Comparison of ENCODE assay signal across 28 cellular contexts in the genomic region with DNA sequence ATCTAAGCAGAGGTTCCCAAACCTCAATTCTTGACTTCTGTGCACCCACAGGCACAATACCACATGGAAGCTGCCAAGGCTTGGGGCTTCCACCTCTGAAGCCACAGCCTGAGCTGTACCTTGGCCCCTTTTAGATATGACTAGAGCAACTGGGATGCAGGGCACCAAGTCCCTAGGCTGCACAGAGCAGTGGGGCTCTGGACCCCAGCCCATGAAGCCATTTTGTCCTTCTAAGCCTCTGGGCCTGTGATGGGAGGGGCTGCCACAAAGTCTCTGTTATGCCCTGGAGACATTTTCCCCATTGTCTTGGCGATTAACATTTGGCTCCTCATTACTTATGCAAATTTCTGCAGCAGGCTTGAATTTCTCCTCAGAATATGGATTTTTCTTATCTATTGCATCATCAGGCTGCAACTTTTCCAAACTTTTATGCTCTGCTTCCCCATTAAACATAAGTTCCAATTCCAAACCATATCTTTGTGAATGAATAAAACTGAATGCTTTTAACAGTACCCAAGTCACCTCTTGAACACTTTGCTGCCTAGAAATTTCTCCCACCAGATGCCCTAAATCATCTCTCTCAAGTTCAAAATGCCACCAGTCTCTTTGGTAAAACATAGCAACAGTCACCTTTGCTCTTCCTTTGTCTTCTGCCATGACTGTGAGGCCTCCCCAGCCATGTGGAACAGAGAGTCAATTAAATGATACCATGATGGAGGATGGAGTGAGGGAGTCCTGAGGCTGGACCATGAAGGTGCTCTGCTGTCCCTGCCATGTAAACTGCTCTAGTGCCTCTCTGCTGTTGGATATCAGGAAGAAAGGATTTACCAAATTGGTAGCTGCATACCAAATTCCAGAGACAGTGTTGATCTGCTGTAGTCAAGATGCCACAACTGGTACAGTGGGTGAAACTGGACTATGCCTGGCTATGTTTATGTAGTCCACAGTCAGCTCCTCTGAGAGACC. TPM values are rescaled to one million over a fixed set of nuclear protein-coding genes. Genes with fewer than 3 reads are reported as not detected.
A peak's percentile ranks its signal among the peaks of the same experiment; 100 is the strongest.
DNase-seq lines count a peak whose midpoint lies in the region; ATAC-seq, FAIRE-seq and TF ChIP-seq lines count a peak whose summit lies in the region.
"Had no signal": no experiment of that assay in that cellular context is flagged by ENCODE, and none has a peak within 500 bp of the region (broad histone marks: within the 10 kb centered on the region; RNA-seq: fewer than 3 reads in every experiment).

No MANE protein-coding gene starts in this region.

- TF ChIP-seq RAD21 in H1 (IDR thresholded peaks at IDR 0.05 in 1 of 2, conservative IDR thresholded peaks at IDR 0.05 in 1 of 2; ENCODE audit: low read depth in 2 of 2, low read length in 2 of 2) = no peak

- WGBS in H1 (ENCODE audit: extremely low coverage in 1 of 2, insufficient coverage in 1 of 2, insufficient read length in 1 of 2, insufficient replicate concordance in 2 of 2, low coverage in 1 of 2, low lambda C conversion rate in 2 of 2, missing lambda C conversion rate in 1 of 2), 2 experiments = 72% methylated on average over 1 of the region's 1 CpG; no CpG with 5 or more reads in 1 of the 2 experiments
- 81 to 92% (median 84%) methylated on average over 1 of the region's 1 CpG for WGBS in spleen, 5 donors

- no peaks in the 10 kb centered on the region for H3K27me3 ChIP-seq in H1 (replicated peaks in 1 of 4; ENCODE audit: control insufficient read depth in 3 of 4, extremely low read depth in 1 of 4, insufficient read depth in 3 of 4, low read length in 3 of 4)
- H3K27me3 ChIP-seq in spleen (replicated peaks in 1 of 7) = peaks cover 0 to 5% (median 0%) of the 10 kb centered on the region in 7 donors
- H3K27me3 ChIP-seq: neural progenitor cell, right lobe of liver had no signal

- H3K27ac Mint-ChIP-seq in activated CD4-positive, alpha-beta memory T cell treated with anti-CD3 and anti-CD28 coated beads for 36 hours = no peak overlapping the region
- no peak overlapping the region for H3K27ac Mint-ChIP-seq in activated T-helper 1 cell treated with anti-CD3 and anti-CD28 coated beads, Interleukin-12 subunit alpha, Interleukin-12 subunit beta, Interleukin-2, Interleukin-4 antibody, amounts not matched to agents 30 ng/mL and 10 ng/mL and 1 ng/mL, durations not matched to agents 14 hours and 24 hours and 36 hours
- H3K27ac Mint-ChIP-seq: brain, neural progenitor cell had no signal

- no peak overlapping the region for H4K91ac ChIP-seq in H1 (replicated peaks; ENCODE audit: insufficient read length, low read length)

- no peak overlapping the region for H2BK15ac ChIP-seq in H1 (ENCODE audit: low read length)

- no peak overlapping the region for H3K14ac ChIP-seq in H1 (ENCODE audit: insufficient read length)

- no peak overlapping the region for H2BK5ac ChIP-seq in H1 (ENCODE audit: low read depth, low read length)

- no peak for TF ChIP-seq EP300 in H1 (IDR thresholded peaks at IDR 0.05; ENCODE audit: borderline replicate concordance in 1 of 2, low read depth in 2 of 2, low read length in 2 of 2)

- H3K23me2 ChIP-seq in H1 (ENCODE audit: low read depth, low read length) = no peaks in the 10 kb centered on the region

- no peak overlapping the region for H2AK5ac ChIP-seq in H1 (ENCODE audit: low read depth, low read length)

- DNase-seq in activated CD8-positive, alpha-beta memory T cell treated with anti-CD3 and anti-CD28 coated beads for 24 hours = peak; percentile 42
- no peak for DNase-seq in activated CD8-positive, alpha-beta memory T cell treated with anti-CD3 and anti-CD28 coated beads, Interleukin-2, amount 50 U/mL, for 4 hours
- DNase-seq in activated CD4-positive, alpha-beta memory T cell treated with anti-CD3 and anti-CD28 coated beads for 36 hours = peak; percentile 3
- DNase-seq in H1 (ENCODE audit: low read depth in 1 of 2, low spot score in 2 of 2) = peak in 1 of 2 experiments; percentile 32
- DNase-seq in spleen = peak; percentile 19
- DNase-seq in activated T-helper 1 cell treated with anti-CD3 and anti-CD28 coated beads, Interleukin-12 subunit alpha, Interleukin-12 subunit beta, Interleukin-2, Interleukin-4 antibody, amounts not matched to agents 30 ng/mL and 10 ng/mL and 1 ng/mL, durations not matched to agents 14 hours and 24 hours and 36 hours (ENCODE audit: low spot score) = no peak
- no peak for DNase-seq in retina
- DNase-seq: activated CD4-positive, alpha-beta T cell treated with anti-CD3 and anti-CD28 coated beads for 4 hours; activated effector memory CD4-positive, alpha-beta T cell treated with Interleukin-2 at 50 U/mL for 16 hours; AML-193; CD4-positive, alpha-beta memory T cell; foreskin keratinocyte; Karpas-422; NCI-H1436 treated with DMSO at 0.1 percent for 48 hours; NCI-H2107; NCI-H748 treated with DMSO at 0.1 percent for 48 hours; SJCRH30; stimulated activated CD4-positive, alpha-beta T cell treated with anti-CD3 and anti-CD28 coated beads, Interleukin-15, amount 100 ng/mL, for 24 hours had no signal

- H3K56ac ChIP-seq in H1 (replicated peaks; ENCODE audit: insufficient read length, low read depth, low read length) = no peak overlapping the region

- no peak for FAIRE-seq in H1 (lab: Jason Lieb, UNC)
- FAIRE-seq: RCC 7860 had no signal

- no peaks in the 10 kb centered on the region for H3K4me1 Mint-ChIP-seq in activated CD4-positive, alpha-beta memory T cell treated with anti-CD3 and anti-CD28 coated beads for 36 hours (ENCODE audit: low read depth)
- H3K4me1 Mint-ChIP-seq in activated T-helper 1 cell treated with anti-CD3 and anti-CD28 coated beads, Interleukin-12 subunit alpha, Interleukin-12 subunit beta, Interleukin-2, Interleukin-4 antibody, amounts not matched to agents 30 ng/mL and 10 ng/mL and 1 ng/mL, durations not matched to agents 14 hours and 24 hours and 36 hours (ENCODE audit: low read depth) = no peaks in the 10 kb centered on the region
- H3K4me1 Mint-ChIP-seq: brain; neural progenitor cell; stimulated activated naive CD8-positive, alpha-beta T cell treated with anti-CD3 and anti-CD28 coated beads, Interleukin-15, amount 100 ng/mL, for 72 hours had no signal

- no peak for ATAC-seq in GM21786 (IDR thresholded peaks at IDR 0.05; ENCODE audit: unreplicated experiment)
- ATAC-seq: foreskin keratinocyte; stimulated activated naive CD8-positive, alpha-beta T cell treated with anti-CD3 and anti-CD28 coated beads, Interleukin-15, amount 100 ng/mL, for 72 hours had no signal

- H3K36me3 Mint-ChIP-seq in activated CD4-positive, alpha-beta memory T cell treated with anti-CD3 and anti-CD28 coated beads for 36 hours = peaks cover 10% of the 10 kb centered on the region
- peaks cover 12% of the 10 kb centered on the region for H3K36me3 Mint-ChIP-seq in activated T-helper 1 cell treated with anti-CD3 and anti-CD28 coated beads, Interleukin-12 subunit alpha, Interleukin-12 subunit beta, Interleukin-2, Interleukin-4 antibody, amounts not matched to agents 30 ng/mL and 10 ng/mL and 1 ng/mL, durations not matched to agents 14 hours and 24 hours and 36 hours (ENCODE audit: low read depth)

- H4K5ac ChIP-seq in H1 (ENCODE audit: insufficient read length, low read depth, low read length) = no peak overlapping the region

- TF ChIP-seq CTCF in H1 (IDR thresholded peaks at IDR 0.05; ENCODE audit: control extremely low read depth in 1 of 3, insufficient read depth in 1 of 3, low read depth in 1 of 3, low read length in 3 of 3) (no peak), spleen (IDR thresholded peaks at IDR 0.05 in 8 of 11, conservative IDR thresholded peaks at IDR 0.05 in 3 of 11) (no peak)

- H2BK20ac ChIP-seq in H1 (ENCODE audit: low read length) = no peak overlapping the region

- no peaks in the 10 kb centered on the region for H4K20me1 ChIP-seq in H1 (replicated peaks in 1 of 2; ENCODE audit: control insufficient read depth in 1 of 2, insufficient read depth in 2 of 2, low read length in 2 of 2)

- no peak overlapping the region for H3K23ac ChIP-seq in H1 (ENCODE audit: insufficient read length)

- CTCF ChIA-PET in activated CD4-positive, alpha-beta memory T cell treated with anti-CD3 and anti-CD28 coated beads for 36 hours (lab: Charles Lee) = interaction anchor here (0.6 kb wide), 1 partner anchor 188 kb away, joined by 5 read pairs; no protein-coding TSS in a partner anchor
- CTCF ChIA-PET in H1 (lab: Charles Lee; ENCODE audit: partially characterized antibody) = interaction anchor here (0.5 to 1.2 kb wide), 5 partner anchors 43 to 1827 kb away, joined by 3 to 5 read pairs (median 3); no protein-coding TSS in a partner anchor

- no peak overlapping the region for H3K4me3 ChIP-seq in H1 (ENCODE audit: extremely low read depth in 1 of 4, insufficient read depth in 2 of 4, low read depth in 3 of 4, low read length in 4 of 4)
- no peak overlapping the region for H3K4me3 ChIP-seq in spleen
- H3K4me3 ChIP-seq: esophagus muscularis mucosa, neural progenitor cell, right lobe of liver, SJCRH30, tibial artery had no signal

- intact Hi-C loops in activated CD4-positive, alpha-beta memory T cell treated with anti-CD3 and anti-CD28 coated beads for 36 hours (cut with micrococcal nuclease) = no loop called here
- intact Hi-C loops in spleen (cut with DNase I; ENCODE audit: low total_unique reads) = no loop called here
- intact Hi-C loops in activated T-helper 1 cell treated with anti-CD3 and anti-CD28 coated beads, Interleukin-12 subunit alpha, Interleukin-12 subunit beta, Interleukin-2, Interleukin-4 antibody, amounts not matched to agents 30 ng/mL and 10 ng/mL and 1 ng/mL, durations not matched to agents 14 hours and 24 hours and 36 hours (cut with micrococcal nuclease) = no loop called here

- H2BK120ac ChIP-seq in H1 (replicated peaks; ENCODE audit: low read depth, low read length) = no peak overlapping the region

- no peak overlapping the region for H2AFZ ChIP-seq in H1 (ENCODE audit: low read length)
- H2AFZ ChIP-seq: neural progenitor cell had no signal

- H3K9me3 ChIP-seq in H1 (ENCODE audit: insufficient read depth in 2 of 2, low read depth in 1 of 2, low read length in 1 of 2) = peaks cover 13 to 24% of the 10 kb centered on the region in 2 experiments
- peaks cover 0 to 22% (median 15%) of the 10 kb centered on the region in 8 donors for H3K9me3 ChIP-seq in spleen
- H3K9me3 ChIP-seq: esophagus muscularis mucosa, right lobe of liver, SJCRH30 had no signal

- H4K8ac ChIP-seq in H1 (ENCODE audit: extremely low read depth, insufficient read depth, low read length) = no peak overlapping the region

- no peaks in the 10 kb centered on the region for H3K4me1 ChIP-seq in H1 (replicated peaks in 1 of 4; ENCODE audit: control insufficient read depth in 3 of 4, insufficient read depth in 4 of 4, low read length in 3 of 4)
- peaks cover 0 to 3% (median 0%) of the 10 kb centered on the region in 6 donors for H3K4me1 ChIP-seq in spleen
- H3K4me1 ChIP-seq: esophagus muscularis mucosa, foreskin keratinocyte, neural progenitor cell, SJCRH30, tibial artery had no signal

- H3K9me3 Mint-ChIP-seq in activated CD4-positive, alpha-beta memory T cell treated with anti-CD3 and anti-CD28 coated beads for 36 hours = peaks cover 16% of the 10 kb centered on the region
- peaks cover 12% of the 10 kb centered on the region for H3K9me3 Mint-ChIP-seq in activated T-helper 1 cell treated with anti-CD3 and anti-CD28 coated beads, Interleukin-12 subunit alpha, Interleukin-12 subunit beta, Interleukin-2, Interleukin-4 antibody, amounts not matched to agents 30 ng/mL and 10 ng/mL and 1 ng/mL, durations not matched to agents 14 hours and 24 hours and 36 hours

- no peaks in the 10 kb centered on the region for H3K79me2 ChIP-seq in H1 (ENCODE audit: control insufficient read depth in 1 of 2, insufficient read depth in 2 of 2, low read length in 2 of 2)

- TF ChIP-seq POLR2A in H1 (IDR thresholded peaks at IDR 0.05; ENCODE audit: control extremely low read depth in 1 of 2, low read depth in 2 of 2, low read length in 2 of 2) (no peak), spleen (IDR thresholded peaks at IDR 0.05) (no peak)

- no peak overlapping the region for H3K4ac ChIP-seq in H1 (replicated peaks; ENCODE audit: insufficient read length, low read depth, low read length)

- no peak overlapping the region for H2BK12ac ChIP-seq in H1 (ENCODE audit: low read depth, low read length)

- H3K9ac ChIP-seq in H1 (replicated peaks in 1 of 4; ENCODE audit: extremely low read depth in 1 of 4, low read depth in 3 of 4, low read length in 3 of 4) = no peak overlapping the region
- H3K9ac ChIP-seq: neural progenitor cell had no signal

- H3K36me3 ChIP-seq in H1 (ENCODE audit: control insufficient read depth in 2 of 4, insufficient read depth in 4 of 4, low read length in 3 of 4) (no peaks in the 10 kb centered on the region), spleen (no peaks in the 10 kb centered on the region)
- H3K36me3 ChIP-seq: esophagus muscularis mucosa, neural progenitor cell, right lobe of liver, SJCRH30, tibial artery had no signal

- H3K27ac ChIP-seq in H1 (ENCODE audit: low read depth, low read length) (no peak overlapping the region), spleen (no peak overlapping the region)
- H3K27ac ChIP-seq: esophagus muscularis mucosa, foreskin keratinocyte, neural progenitor cell, right lobe of liver, SJCRH30, tibial artery had no signal

- no peaks in the 10 kb centered on the region for H3K79me1 ChIP-seq in H1 (ENCODE audit: low read depth, low read length)

- no peaks in the 10 kb centered on the region for H3K27me3 Mint-ChIP-seq in activated CD4-positive, alpha-beta memory T cell treated with anti-CD3 and anti-CD28 coated beads for 36 hours
- H3K27me3 Mint-ChIP-seq in activated T-helper 1 cell treated with anti-CD3 and anti-CD28 coated beads, Interleukin-12 subunit alpha, Interleukin-12 subunit beta, Interleukin-2, Interleukin-4 antibody, amounts not matched to agents 30 ng/mL and 10 ng/mL and 1 ng/mL, durations not matched to agents 14 hours and 24 hours and 36 hours (ENCODE audit: insufficient read depth) = peaks cover 4% of the 10 kb centered on the region
- H3K27me3 Mint-ChIP-seq: stimulated activated naive CD8-positive, alpha-beta T cell treated with anti-CD3 and anti-CD28 coated beads, Interleukin-15, amount 100 ng/mL, for 72 hours had no signal

- H3K4me3 Mint-ChIP-seq in activated CD4-positive, alpha-beta memory T cell treated with anti-CD3 and anti-CD28 coated beads for 36 hours = no peak overlapping the region
- H3K4me3 Mint-ChIP-seq in activated T-helper 1 cell treated with anti-CD3 and anti-CD28 coated beads, Interleukin-12 subunit alpha, Interleukin-12 subunit beta, Interleukin-2, Interleukin-4 antibody, amounts not matched to agents 30 ng/mL and 10 ng/mL and 1 ng/mL, durations not matched to agents 14 hours and 24 hours and 36 hours = no peak overlapping the region
- H3K4me3 Mint-ChIP-seq: brain; CD4-positive, alpha-beta memory T cell; neural progenitor cell; stimulated activated naive CD8-positive, alpha-beta T cell treated with anti-CD3 and anti-CD28 coated beads, Interleukin-15, amount 100 ng/mL, for 72 hours had no signal

- H3K4me2 ChIP-seq in H1 (ENCODE audit: insufficient read depth in 1 of 2, low read depth in 2 of 2, low read length in 2 of 2) = no peak overlapping the region
- H3K4me2 ChIP-seq: neural progenitor cell had no signal

- POLR2A ChIA-PET in activated CD4-positive, alpha-beta memory T cell treated with anti-CD3 and anti-CD28 coated beads for 36 hours (lab: Charles Lee) = no interaction called here
- POLR2A ChIA-PET in H1 (lab: Charles Lee; ENCODE audit: partially characterized antibody) = no interaction called here

- no peak overlapping the region for H3K18ac ChIP-seq in H1 (ENCODE audit: extremely low read depth, low read length)

RNA-seq across cellular contexts. Expression of a gene that starts 37.6 kb away (rescaled TPM):
- 100 to 1,000 TPM; 153 to 155 TPM for total RNA-seq in activated CD4-positive, alpha-beta memory T cell treated with anti-CD3 and anti-CD28 coated beads for 36 hours
- total RNA-seq in H1 (2021; fragmentation: NEBNext Ultra II Directional; extraction: Animal tissue kit (Norgen Biotek cat#: 25700)) = 0.48 and 0.82 TPM in 2 replicates
- polyA plus RNA-seq in H1 (2011; rRNA removed) = 0.49 and 0.62 TPM in 2 replicates
- 0.44 TPM for polyA plus RNA-seq in H1 (2011; cell fraction: cytosol; rRNA removed)
- 0.70 TPM for polyA plus RNA-seq in H1 (2011; cell fraction: nucleus; rRNA removed)
- 0.33 to 1.3 TPM (median 0.64 TPM) in 4 replicates for polyA plus RNA-seq in H1 (2012, experiment 1 of 2)
- polyA plus RNA-seq in H1 (2012, experiment 2 of 2) = 0.55 TPM
- 0.61 TPM for polyA plus RNA-seq in H1 (2013, experiment 1 of 2)
- polyA plus RNA-seq in H1 (2013, experiment 2 of 2) = 0.52 TPM
- 0.13 TPM in 1 of 2 replicates, not detected in the other for polyA minus RNA-seq in H1 (2011; rRNA and poly(A)+ RNA removed)
- 1.5 TPM for polyA minus RNA-seq in H1 (2011; cell fraction: cytosol; rRNA and poly(A)+ RNA removed)
- 0.30 TPM for polyA minus RNA-seq in H1 (2011; cell fraction: nucleus; rRNA and poly(A)+ RNA removed)
- 10 to 100 TPM; 38.1 to 76.3 (median 52.3) TPM for total RNA-seq in spleen
- polyA plus RNA-seq in spleen = 10 to 100 TPM; 17.3 to 22.1 (median 18.2) TPM
- 133 and 140 TPM in 2 replicates for total RNA-seq in activated T-helper 1 cell treated with anti-CD3 and anti-CD28 coated beads, Interleukin-12 subunit alpha, Interleukin-12 subunit beta, Interleukin-2, Interleukin-4 antibody, amounts not matched to agents 30 ng/mL and 10 ng/mL and 1 ng/mL, durations not matched to agents 14 hours and 24 hours and 36 hours
- total RNA-seq: A172, foreskin keratinocyte, lung microvascular endothelial cell had no signal

Comparison
In these comparisons a context has a peak if more than half of its experiments do, and no peak if none do; other contexts are left out.
1. DNase-seq: peak in activated CD8-positive, alpha-beta memory T cell treated with anti-CD3 and anti-CD28 coated beads for 24 hours (single experiment), activated CD4-positive, alpha-beta memory T cell treated with anti-CD3 and anti-CD28 coated beads for 36 hours (single experiment) and spleen (single experiment); none in activated CD8-positive, alpha-beta memory T cell treated with anti-CD3 and anti-CD28 coated beads, Interleukin-2, amount 50 U/mL, for 4 hours (single experiment), activated T-helper 1 cell treated with anti-CD3 and anti-CD28 coated beads, Interleukin-12 subunit alpha, Interleukin-12 subunit beta, Interleukin-2, Interleukin-4 antibody, amounts not matched to agents 30 ng/mL and 10 ng/mL and 1 ng/mL, durations not matched to agents 14 hours and 24 hours and 36 hours (single experiment) and retina (single experiment).
2. RNA of a gene that starts 37.6 kb away (total RNA-seq): 153 to 155 TPM in activated CD4-positive, alpha-beta memory T cell treated with anti-CD3 and anti-CD28 coated beads for 36 hours, 133 to 140 TPM in activated T-helper 1 cell treated with anti-CD3 and anti-CD28 coated beads, Interleukin-12 subunit alpha, Interleukin-12 subunit beta, Interleukin-2, Interleukin-4 antibody, amounts not matched to agents 30 ng/mL and 10 ng/mL and 1 ng/mL, durations not matched to agents 14 hours and 24 hours and 36 hours and 38.1 to 76.3 TPM in spleen; 0.48 to 0.82 TPM in H1; every median in the first group is over 10 times any median in the second.